ENCODE assay signal across 9 cellular contexts in the genomic region with DNA sequence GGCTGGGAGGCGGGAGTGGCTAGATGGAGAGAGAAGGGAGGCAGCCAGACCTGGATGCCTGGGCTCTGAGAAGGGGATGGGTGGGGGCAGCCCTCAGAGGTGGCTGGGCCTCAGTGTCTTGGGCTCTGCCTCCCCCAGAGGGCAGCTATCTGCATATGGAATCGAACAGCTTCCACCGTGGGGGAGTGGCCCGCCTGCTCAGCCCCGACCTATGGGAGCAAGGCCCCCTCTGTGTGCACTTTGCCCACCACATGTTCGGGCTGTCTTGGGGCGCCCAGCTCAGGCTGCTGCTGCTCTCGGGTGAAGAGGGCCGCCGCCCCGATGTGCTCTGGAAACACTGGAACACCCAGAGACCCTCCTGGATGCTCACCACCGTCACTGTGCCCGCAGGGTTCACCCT. TPM values are rescaled to one million over a fixed set of nuclear protein-coding genes. Genes with fewer than 3 reads are reported as not detected.
"Had no signal": no experiment of that assay in that cellular context is flagged by ENCODE, and none has a peak within 500 bp of the region (broad histone marks: within the 10 kb centered on the region; RNA-seq: fewer than 3 reads in every experiment).

No MANE protein-coding gene starts in this region.

- H3K4me3 ChIP-seq: HAP-1 had no signal

- H3K9me3 ChIP-seq: HAP-1 had no signal

- H3K36me3 Mint-ChIP-seq: IgD-negative memory B cell had no signal

- H3K4me1 ChIP-seq: HAP-1 had no signal

- H3K27ac ChIP-seq: HL-60 had no signal

- H3K27ac Mint-ChIP-seq: IgD-negative memory B cell had no signal

- ATAC-seq: HCT116 had no signal

- DNase-seq: GOT3, H7, KBM-7 had no signal

- H3K36me3 ChIP-seq: HAP-1 had no signal

RNA-seq across cellular contexts. Expression of gene ZAN, which starts 3.3 kb away (rescaled TPM):
- total RNA-seq: H4, HT1080 had no signal
- polyA plus RNA-seq: IgD-negative memory B cell had no signal

RNA-seq across cellular contexts. Expression of gene EPO, which starts 16.4 kb away (rescaled TPM):
- total RNA-seq: H4, H7, HT1080 had no signal
- polyA plus RNA-seq: IgD-negative memory B cell had no signal
